In genomic region chr2:238728322-238729260, GRCh38 we compare ENCODE assay signal across 11 cellular contexts.
DNase-seq lines count a peak whose midpoint lies in the region; ATAC-seq and TF ChIP-seq lines count a peak whose summit lies in the region.
"Had no signal": no experiment of that assay in that cellular context is flagged by ENCODE, and none has a peak within 500 bp of the region (broad histone marks: within the 10 kb centered on the region; RNA-seq: fewer than 3 reads in every experiment).

No MANE protein-coding gene starts in this region.

- TF ChIP-seq CTCF in nephron (IDR thresholded peaks at IDR 0.05; ENCODE audit: unreplicated experiment in 3 of 3) (no peak), GM13976 (IDR thresholded peaks at IDR 0.05; ENCODE audit: borderline replicate concordance, control extremely low read depth, extremely low read depth, insufficient read depth, missing control alignments) (no peak)

- H3K4me3 ChIP-seq in effector memory CD4-positive, alpha-beta T cell (ENCODE audit: insufficient read depth, low read depth, low read length, poor library complexity, severe bottlenecking): no peak overlapping the region

- H3K27me3 Mint-ChIP-seq in nephron (ENCODE audit: low read depth): peaks cover 32% of the 10 kb centered on the region
- H3K27me3 Mint-ChIP-seq in stimulated activated memory B cell treated with anti-CD40 and anti-IgM and Interleukin-4, amounts not matched to agents 10 μg/mL and 1 μg/mL and 100 μg/mL, for 72 hours: peaks cover 8% of the 10 kb centered on the region

- peak overlapping the region; percentile 90 to 96 (median 90) for H3K27ac Mint-ChIP-seq in nephron
- H3K27ac Mint-ChIP-seq in stimulated activated memory B cell treated with anti-CD40 and anti-IgM and Interleukin-4, amounts not matched to agents 10 μg/mL and 1 μg/mL and 100 μg/mL, for 72 hours: no peak overlapping the region
- H3K27ac Mint-ChIP-seq: memory B cell had no signal

- H3K4me1 Mint-ChIP-seq in nephron: peaks cover 31% of the 10 kb centered on the region
- H3K4me1 Mint-ChIP-seq in stimulated activated memory B cell treated with anti-CD40 and anti-IgM and Interleukin-4, amounts not matched to agents 10 μg/mL and 1 μg/mL and 100 μg/mL, for 72 hours: no peaks in the 10 kb centered on the region
- H3K4me1 Mint-ChIP-seq: memory B cell had no signal

- no peaks in the 10 kb centered on the region for H3K4me1 ChIP-seq in effector memory CD4-positive, alpha-beta T cell (ENCODE audit: control insufficient read depth, insufficient read depth, low read length, poor library complexity, severe bottlenecking)

- H3K27me3 ChIP-seq in effector memory CD4-positive, alpha-beta T cell (replicated peaks; ENCODE audit: control insufficient read depth, insufficient read depth, low read length, poor library complexity, severe bottlenecking): no peaks in the 10 kb centered on the region

- no peaks in the 10 kb centered on the region for H3K9me3 Mint-ChIP-seq in nephron
- peaks cover 7% of the 10 kb centered on the region for H3K9me3 Mint-ChIP-seq in stimulated activated memory B cell treated with anti-CD40 and anti-IgM and Interleukin-4, amounts not matched to agents 10 μg/mL and 1 μg/mL and 100 μg/mL, for 72 hours

- H3K36me3 ChIP-seq in effector memory CD4-positive, alpha-beta T cell (ENCODE audit: control insufficient read depth, insufficient read depth, low read length): no peaks in the 10 kb centered on the region

- no peak overlapping the region for H3K4me3 Mint-ChIP-seq in nephron
- H3K4me3 Mint-ChIP-seq in stimulated activated memory B cell treated with anti-CD40 and anti-IgM and Interleukin-4, amounts not matched to agents 10 μg/mL and 1 μg/mL and 100 μg/mL, for 72 hours: no peak overlapping the region
- H3K4me3 Mint-ChIP-seq: memory B cell had no signal

- intact Hi-C loops in Right ventricle myocardium inferior (cut with DNase I) (no loop called here), cardiac septum (cut with DNase I) (no loop called here)

- DNase-seq in Right ventricle myocardium inferior (ENCODE audit: missing footprints): no peak
- DNase-seq in cardiac septum (ENCODE audit: low spot score): no peak
- peak; percentile 98 for DNase-seq in fibroblast of peridontal ligament (ENCODE audit: extremely low read depth)
- DNase-seq in effector memory CD4-positive, alpha-beta T cell: no peak
- DNase-seq in GM13976 (ENCODE audit: low spot score): no peak
- DNase-seq: NCI-H2081 treated with DMSO at 0.1 percent for 48 hours had no signal

- in situ Hi-C loops in GM13976 (cut with MboI; ENCODE audit: low sequenced_read_pairs, unreplicated experiment): no loop called here

- H3K9me3 ChIP-seq in effector memory CD4-positive, alpha-beta T cell (ENCODE audit: control insufficient read depth, low read length): no peaks in the 10 kb centered on the region

- ATAC-seq in Right ventricle myocardium inferior (peak; percentile 64), GM21786 (IDR thresholded peaks at IDR 0.05; ENCODE audit: unreplicated experiment) (no peak)
- ATAC-seq in stimulated activated memory B cell treated with anti-CD40 and anti-IgM and Interleukin-4, amounts not matched to agents 10 μg/mL and 1 μg/mL and 100 μg/mL, for 72 hours: no peak

- no peaks in the 10 kb centered on the region for H3K36me3 Mint-ChIP-seq in nephron (ENCODE audit: low read depth)
- no peaks in the 10 kb centered on the region for H3K36me3 Mint-ChIP-seq in stimulated activated memory B cell treated with anti-CD40 and anti-IgM and Interleukin-4, amounts not matched to agents 10 μg/mL and 1 μg/mL and 100 μg/mL, for 72 hours
- H3K36me3 Mint-ChIP-seq: memory B cell had no signal

- no peak overlapping the region for H3K27ac ChIP-seq in effector memory CD4-positive, alpha-beta T cell (ENCODE audit: insufficient read depth, low read length, poor library complexity, severe bottlenecking)
- H3K27ac ChIP-seq: 22Rv1 had no signal
